20 cellular contexts compared by ENCODE assay signal in the genomic region with DNA sequence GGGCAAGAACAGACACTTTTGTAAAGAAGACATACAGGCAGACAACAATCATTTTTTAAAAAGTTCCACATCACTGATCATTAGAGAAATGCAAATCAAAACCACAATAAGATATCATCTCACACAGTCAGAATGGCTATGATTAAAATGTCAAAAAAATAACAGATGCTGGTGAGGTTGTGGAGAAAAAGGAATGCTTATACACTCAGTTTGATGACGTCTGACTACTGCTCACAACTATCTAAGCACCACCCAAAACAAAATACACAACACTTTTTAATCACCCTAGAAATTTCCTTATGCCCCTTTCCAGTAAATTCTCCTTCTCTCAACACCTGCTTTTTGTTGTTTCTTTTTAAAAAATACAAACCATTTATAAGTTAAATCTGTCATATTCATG.
"Had no signal": no experiment of that assay in that cellular context is flagged by ENCODE, and none has a peak within 500 bp of the region (broad histone marks: within the 10 kb centered on the region; RNA-seq: fewer than 3 reads in every experiment).

No MANE protein-coding gene starts in this region.

- H3K4me3 ChIP-seq: left lung, tibial artery had no signal

- DNase-seq: activated CD4-positive, alpha-beta T cell treated with anti-CD3 and anti-CD28 coated beads, Interleukin-2, amount 10 ng/mL, durations not matched to agents 24 days and 14 days; activated CD8-positive, alpha-beta memory T cell treated with anti-CD3 and anti-CD28 coated beads, Interleukin-2, amount 50 U/mL, for 4 hours; activated CD8-positive, alpha-beta T cell treated with anti-CD3 and anti-CD28 coated beads, Interleukin-2, amount 10 ng/mL, durations not matched to agents 7 days and 5 days; activated gamma-delta T cell; activated T-cell treated with anti-CD3 and anti-CD28 coated beads, Interleukin-2, amount 50 U/mL, for 72 hours; anterior cingulate cortex; foreskin fibroblast; hypothalamus; kidney; left lung; mammary epithelial cell; naive thymus-derived CD8-positive, alpha-beta T cell; tibial artery had no signal

- H3K36me3 Mint-ChIP-seq: stimulated activated effector memory CD8-positive, alpha-beta T cell treated with anti-CD3 and anti-CD28 coated beads, Interleukin-12 subunit alpha, Interleukin-12 subunit beta, amount 100 ng/mL, for 72 hours had no signal

- H3K27ac ChIP-seq: left lung, tibial artery had no signal

- H3K36me3 ChIP-seq: left lung had no signal

- H3K27ac Mint-ChIP-seq: activated CD4-positive, alpha-beta T cell treated with anti-CD3 and anti-CD28 coated beads, Interleukin-2, amount 10 ng/mL, durations not matched to agents 24 days and 14 days; activated CD8-positive, alpha-beta T cell treated with anti-CD3 and anti-CD28 coated beads, Interleukin-2, amount 10 ng/mL, durations not matched to agents 7 days and 5 days; activated naive CD4-positive, alpha-beta T cell treated with anti-CD3 and anti-CD28 coated beads, Interleukin-2, amount 50 U/mL, for 72 hours; activated T-cell treated with anti-CD3 and anti-CD28 coated beads, Interleukin-2, amount 50 U/mL, for 72 hours; naive thymus-derived CD8-positive, alpha-beta T cell; stimulated activated effector memory CD8-positive, alpha-beta T cell treated with anti-CD3 and anti-CD28 coated beads, Interleukin-12 subunit alpha, Interleukin-12 subunit beta, amount 100 ng/mL, for 72 hours; WTC11 had no signal

- H3K4me3 Mint-ChIP-seq: activated CD4-positive, alpha-beta T cell treated with anti-CD3 and anti-CD28 coated beads, Interleukin-2, amount 10 ng/mL, durations not matched to agents 24 days and 14 days; activated CD8-positive, alpha-beta T cell treated with anti-CD3 and anti-CD28 coated beads, Interleukin-2, amount 10 ng/mL, durations not matched to agents 7 days and 5 days; activated T-cell treated with anti-CD3 and anti-CD28 coated beads, Interleukin-2, amount 50 U/mL, for 72 hours; naive thymus-derived CD8-positive, alpha-beta T cell; stimulated activated effector memory CD8-positive, alpha-beta T cell treated with anti-CD3 and anti-CD28 coated beads, Interleukin-12 subunit alpha, Interleukin-12 subunit beta, amount 100 ng/mL, for 72 hours; WTC11 had no signal

- FAIRE-seq: bronchial epithelial cell, endometrium, kidney, TTC549, urothelium cell line had no signal

- H3K27me3 Mint-ChIP-seq: activated CD4-positive, alpha-beta T cell treated with anti-CD3 and anti-CD28 coated beads, Interleukin-2, amount 10 ng/mL, durations not matched to agents 24 days and 14 days; naive thymus-derived CD8-positive, alpha-beta T cell had no signal

- ATAC-seq: activated CD8-positive, alpha-beta T cell treated with anti-CD3 and anti-CD28 coated beads, Interleukin-2, amount 10 ng/mL, durations not matched to agents 7 days and 5 days; activated naive CD4-positive, alpha-beta T cell treated with anti-CD3 and anti-CD28 coated beads, Interleukin-2, amount 50 U/mL, for 72 hours; activated T-cell treated with anti-CD3 and anti-CD28 coated beads, Interleukin-2, amount 50 U/mL, for 72 hours; left lung; naive thymus-derived CD8-positive, alpha-beta T cell; stimulated activated effector memory CD8-positive, alpha-beta T cell treated with anti-CD3 and anti-CD28 coated beads, Interleukin-12 subunit alpha, Interleukin-12 subunit beta, amount 100 ng/mL, for 72 hours; WTC11 had no signal

- H3K4me1 ChIP-seq: left lung, tibial artery had no signal

- H3K27me3 ChIP-seq: left lung, tibial artery had no signal

- H3K4me1 Mint-ChIP-seq: activated CD4-positive, alpha-beta T cell treated with anti-CD3 and anti-CD28 coated beads, Interleukin-2, amount 10 ng/mL, durations not matched to agents 24 days and 14 days; stimulated activated effector memory CD8-positive, alpha-beta T cell treated with anti-CD3 and anti-CD28 coated beads, Interleukin-12 subunit alpha, Interleukin-12 subunit beta, amount 100 ng/mL, for 72 hours had no signal
